Comparison of ENCODE assay signal across 8 cellular contexts in genomic region chr22:30390974-30391691, GRCh38. TPM values are rescaled to one million over a fixed set of nuclear protein-coding genes. Genes with fewer than 3 reads are reported as not detected.
DNase-seq lines count a peak whose midpoint lies in the region; ATAC-seq and TF ChIP-seq lines count a peak whose summit lies in the region.

No MANE protein-coding gene starts in this region.

- no peak overlapping the region for H3K4me3 ChIP-seq in liver (ENCODE audit: low read depth in 1 of 3, low read length in 3 of 3)

- H3K36me3 ChIP-seq in liver (ENCODE audit: control insufficient read depth in 4 of 4, insufficient read depth in 3 of 4, low read depth in 1 of 4, low read length in 3 of 4): no peaks in the 10 kb centered on the region

- peak overlapping the region; percentile 88 to 91 for H3K27ac ChIP-seq in liver (ENCODE audit: low read depth in 1 of 2, low read length in 2 of 2)

- ATAC-seq in GM19395 (IDR thresholded peaks at IDR 0.05; ENCODE audit: unreplicated experiment): no peak

- peak; percentile 99 for TF ChIP-seq RAD21 in liver (IDR thresholded peaks at IDR 0.05)

- 47% methylated on average over 5 of the region's 5 CpGs for WGBS in liver

- H3K27me3 ChIP-seq in liver (ENCODE audit: control insufficient read depth in 4 of 4, insufficient read depth in 4 of 4, low read length in 3 of 4): no peaks in the 10 kb centered on the region

- peaks cover 8 to 54% (median 43%) of the 10 kb centered on the region in 4 donors for H3K4me1 ChIP-seq in liver (ENCODE audit: control insufficient read depth in 4 of 4, insufficient read depth in 4 of 4, low read length in 3 of 4)

- H3K9me3 ChIP-seq in liver (ENCODE audit: control insufficient read depth in 4 of 4, low read length in 3 of 4): no peaks in the 10 kb centered on the region

- DNase-seq in SIG-M5 treated with dmso at 0.1 percent for 504 hours (lab: John Stamatoyannopoulos, UW; ENCODE audit: unreplicated experiment) (peak; percentile 57), SIG-M5 (lab: John Stamatoyannopoulos, UW) (no peak), NCI-H2029 treated with DMSO at 0.1 percent for 48 hours (lab: John Stamatoyannopoulos, UW) (peak; percentile 27)
- peak; percentile 73 for DNase-seq in activated CD4-positive, CD25-positive, alpha-beta regulatory T cell treated with anti-CD3 and anti-CD28 coated beads, Interleukin-2, amount 50 U/mL, for 72 hours
- DNase-seq in central memory CD4-positive, alpha-beta T cell: peak; percentile 76
- DNase-seq in stimulated activated CD8-positive, alpha-beta memory T cell treated with anti-CD3 and anti-CD28 coated beads, Interleukin-12 subunit alpha, Interleukin-12 subunit beta, amount 100 ng/mL, for 4 hours (ENCODE audit: low read depth): peak; percentile 60

- H3K9ac ChIP-seq in liver (ENCODE audit: low read depth in 1 of 2, low read length in 2 of 2): peak overlapping the region; percentile 24 to 30

- peak; percentile 92 for TF ChIP-seq CTCF in liver (IDR thresholded peaks at IDR 0.05; ENCODE audit: low read depth, low read length, missing input control)

TF ChIP-seq in liver, 16 proteins besides CTCF, POLR2A, EP300 and RAD21:
- no peak for TF ChIP-seq FOXA1 (IDR thresholded peaks at IDR 0.05)
- TF ChIP-seq SP1 (IDR thresholded peaks at IDR 0.05): peak; percentile 12
- TF ChIP-seq YY1 (IDR thresholded peaks at IDR 0.05): peak; percentile 12
- TF ChIP-seq HNF4A (conservative IDR thresholded peaks at IDR 0.05): peak in 1 of 2 donors; percentile 21
- TF ChIP-seq NR2F2 (IDR thresholded peaks at IDR 0.05): peak; percentile 19
- TF ChIP-seq RXRA (IDR thresholded peaks at IDR 0.05): no peak

RNA-seq across cellular contexts. Expression of gene RNF215, which starts 3.9 kb away (rescaled TPM):
- total RNA-seq in liver: 1 to 10 TPM; 7.2 to 7.3 TPM
- 1 to 10 TPM in 1 of 2 donors, under 1 TPM in 1; 0.71 to 4.4 TPM for polyA plus RNA-seq in liver

RNA-seq across cellular contexts. Expression of gene SEC14L2, which starts 5.7 kb away (rescaled TPM):
- total RNA-seq in liver: 100 to 1,000 TPM in 1 of 2 donors, 1 to 10 TPM in 1; 6.5 to 110 TPM
- polyA plus RNA-seq in liver: 10 to 100 TPM; 27.6 to 71.6 TPM

RNA-seq across cellular contexts. Expression of gene CCDC157, which starts 34.3 kb away (rescaled TPM):
- total RNA-seq in liver: 1 to 10 TPM; 1.3 to 1.4 TPM
- polyA plus RNA-seq in liver: under 1 TPM; 0.53 to 0.69 TPM

RNA-seq across cellular contexts. Expression of gene MTFP1, which starts 34.4 kb away (rescaled TPM):
- 1 to 10 TPM; 6.8 to 9.5 TPM for total RNA-seq in liver
- polyA plus RNA-seq in liver: 10 to 100 TPM in 1 of 2 donors, 1 to 10 TPM in 1; 8.2 to 20.2 TPM

RNA-seq across cellular contexts. Expression of gene SF3A1, which starts 34.4 kb away (rescaled TPM):
- total RNA-seq in liver: 10 to 100 TPM; 19.6 to 41.6 TPM
- 10 to 100 TPM; 22.7 to 25.0 TPM for polyA plus RNA-seq in liver
